Comparison of ENCODE assay signal across 8 cellular contexts in genomic region chr16:88737298-88738166, GRCh38. TPM values are rescaled to one million over a fixed set of nuclear protein-coding genes. Genes with fewer than 3 reads are reported as not detected.
DNase-seq lines count a peak whose midpoint lies in the region; ATAC-seq, FAIRE-seq and TF ChIP-seq lines count a peak whose summit lies in the region.

No MANE protein-coding gene starts in this region.

- FAIRE-seq in H1 (lab: Jason Lieb, UNC), result no peak

- CTCF ChIA-PET in H1 (lab: Charles Lee; ENCODE audit: partially characterized antibody), result interaction anchor here (0.5 to 10.0 kb wide), 46 partner anchors 14 to 636 kb away, joined by 3 to 251 read pairs (median 5); partner anchors contain the start of genes GALNS, PIEZO1 and TRAPPC2L

- H4K5ac ChIP-seq in H1 (ENCODE audit: insufficient read length, low read depth, low read length), result peak overlapping the region; percentile 15

- H3K4me2 ChIP-seq in H1 (ENCODE audit: insufficient read depth in 1 of 2, low read depth in 2 of 2, low read length in 2 of 2), result peak overlapping the region in 1 of 2 experiments; percentile 52; a peak in 2 of 4 replicates

- H4K91ac ChIP-seq in H1 (replicated peaks; ENCODE audit: insufficient read length, low read length), result peak overlapping the region; percentile 54

- peak; percentile 40 to 66; a peak in 3 of 4 replicates for TF ChIP-seq RAD21 in H1 (IDR thresholded peaks at IDR 0.05 in 1 of 2, conservative IDR thresholded peaks at IDR 0.05 in 1 of 2; ENCODE audit: low read depth in 2 of 2, low read length in 2 of 2)

- peak overlapping the region; percentile 69 for H3K4ac ChIP-seq in H1 (replicated peaks; ENCODE audit: insufficient read length, low read depth, low read length)

- H4K8ac ChIP-seq in H1 (ENCODE audit: extremely low read depth, insufficient read depth, low read length), result peak overlapping the region; percentile 91; the same call in 1 of the 2 replicates

- H3K36me3 ChIP-seq in H1 (ENCODE audit: control insufficient read depth in 2 of 4, insufficient read depth in 4 of 4, low read length in 3 of 4), result peaks cover 0 to 14% (median under 1%) of the 10 kb centered on the region in 4 experiments; a peak in 2 of 8 replicates

- TF ChIP-seq CTCF in H1 (IDR thresholded peaks at IDR 0.05; ENCODE audit: control extremely low read depth in 1 of 3, insufficient read depth in 1 of 3, low read depth in 1 of 3, low read length in 3 of 3), result peak; percentile 86 to 99 (median 91)

- H3K4me1 ChIP-seq in H1 (replicated peaks in 1 of 4; ENCODE audit: control insufficient read depth in 3 of 4, insufficient read depth in 4 of 4, low read length in 3 of 4), result peaks cover 0 to 5% (median 0%) of the 10 kb centered on the region in 4 experiments; a peak in 1 of 7 replicates

- H3K23me2 ChIP-seq in H1 (ENCODE audit: low read depth, low read length), result no peaks in the 10 kb centered on the region

- H3K18ac ChIP-seq in H1 (ENCODE audit: extremely low read depth, low read length), result no peak overlapping the region

- no peaks in the 10 kb centered on the region for H3K9me3 Mint-ChIP-seq in naive B cell
- no peaks in the 10 kb centered on the region for H3K9me3 Mint-ChIP-seq in stimulated activated memory B cell treated with anti-CD40 and anti-IgM and Interleukin-4, amounts not matched to agents 10 μg/mL and 1 μg/mL and 100 μg/mL, for 72 hours

- no peak overlapping the region for H3K14ac ChIP-seq in H1 (ENCODE audit: insufficient read length)

- WGBS in H1 (ENCODE audit: extremely low coverage in 1 of 2, insufficient coverage in 1 of 2, insufficient read length in 1 of 2, insufficient replicate concordance in 2 of 2, low coverage in 1 of 2, low lambda C conversion rate in 2 of 2, missing lambda C conversion rate in 1 of 2), 2 experiments, result 49% methylated on average over 47 of the region's 54 CpGs; no CpG with 5 or more reads in 1 of the 2 experiments

- no peak for TF ChIP-seq POLR2A in H1 (IDR thresholded peaks at IDR 0.05; ENCODE audit: control extremely low read depth in 1 of 2, low read depth in 2 of 2, low read length in 2 of 2)

- no peaks in the 10 kb centered on the region for H3K36me3 Mint-ChIP-seq in naive B cell
- H3K36me3 Mint-ChIP-seq in stimulated activated memory B cell treated with anti-CD40 and anti-IgM and Interleukin-4, amounts not matched to agents 10 μg/mL and 1 μg/mL and 100 μg/mL, for 72 hours, result peaks cover 5% of the 10 kb centered on the region

- H3K79me2 ChIP-seq in H1 (ENCODE audit: control insufficient read depth in 1 of 2, insufficient read depth in 2 of 2, low read length in 2 of 2), result no peaks in the 10 kb centered on the region

- H3K4me3 ChIP-seq in H1 (ENCODE audit: extremely low read depth in 1 of 4, insufficient read depth in 2 of 4, low read depth in 3 of 4, low read length in 4 of 4), result no peak overlapping the region

- H3K27me3 Mint-ChIP-seq in naive B cell, result no peaks in the 10 kb centered on the region
- no peaks in the 10 kb centered on the region for H3K27me3 Mint-ChIP-seq in stimulated activated memory B cell treated with anti-CD40 and anti-IgM and Interleukin-4, amounts not matched to agents 10 μg/mL and 1 μg/mL and 100 μg/mL, for 72 hours

- H3K4me3 Mint-ChIP-seq in naive B cell, result no peak overlapping the region
- H3K4me3 Mint-ChIP-seq in stimulated activated memory B cell treated with anti-CD40 and anti-IgM and Interleukin-4, amounts not matched to agents 10 μg/mL and 1 μg/mL and 100 μg/mL, for 72 hours, result no peak overlapping the region

- DNase-seq in Caki2 (ENCODE audit: low read depth) (peak; percentile 55), NCI-H774 (lab: John Stamatoyannopoulos, UW) (peak; percentile 9), H1 (ENCODE audit: low read depth in 1 of 2, low spot score in 2 of 2) (peak; percentile 29 to 88), naive B cell (peak; percentile 66), NCI-H2081 treated with DMSO at 0.1 percent for 48 hours (lab: John Stamatoyannopoulos, UW) (no peak)
- peak; percentile 39 to 56 (median 47) for DNase-seq in activated CD8-positive, alpha-beta memory T cell treated with anti-CD3 and anti-CD28 coated beads for 48 hours (ENCODE audit: low read depth in 2 of 3, low spot score in 2 of 3)

- POLR2A ChIA-PET in H1 (lab: Charles Lee; ENCODE audit: partially characterized antibody), result interaction anchor here (0.6 to 3.1 kb wide), 8 partner anchors 14 to 869 kb away, joined by 3 to 14 read pairs (median 4); partner anchors contain the start of genes GALNS and TRAPPC2L

- H4K20me1 ChIP-seq in H1 (replicated peaks in 1 of 2; ENCODE audit: control insufficient read depth in 1 of 2, insufficient read depth in 2 of 2, low read length in 2 of 2), result peaks cover 0 to 10% of the 10 kb centered on the region in 2 experiments

- peak overlapping the region; percentile 39; the same call in 1 of the 2 replicates for H2BK12ac ChIP-seq in H1 (ENCODE audit: low read depth, low read length)

- no peak overlapping the region for H2BK20ac ChIP-seq in H1 (ENCODE audit: low read length)

- no peak overlapping the region; the same call in 1 of the 2 replicates for H2AFZ ChIP-seq in H1 (ENCODE audit: low read length)

- no peak for TF ChIP-seq EP300 in H1 (IDR thresholded peaks at IDR 0.05; ENCODE audit: borderline replicate concordance in 1 of 2, low read depth in 2 of 2, low read length in 2 of 2)

- H3K23ac ChIP-seq in H1 (ENCODE audit: insufficient read length), result no peak overlapping the region

- ATAC-seq in GM21717 (IDR thresholded peaks at IDR 0.05; ENCODE audit: unreplicated experiment) (peak; percentile 53), naive B cell (ENCODE audit: low read depth in 2 of 2) (peak; percentile 96 to 97)
- peak; percentile 85 for ATAC-seq in stimulated activated memory B cell treated with anti-CD40 and anti-IgM and Interleukin-4, amounts not matched to agents 10 μg/mL and 1 μg/mL and 100 μg/mL, for 72 hours

- in situ Hi-C loops in Caki2 (cut with HindIII; ENCODE audit: low pct_unique_long_range_greater_than_20kb, low sequenced_read_pairs), result no loop called here

- no peak overlapping the region for H3K56ac ChIP-seq in H1 (replicated peaks; ENCODE audit: insufficient read length, low read depth, low read length)

- no peak overlapping the region for H2BK5ac ChIP-seq in H1 (ENCODE audit: low read depth, low read length)

- H3K27ac Mint-ChIP-seq in naive B cell, result peak overlapping the region in 1 of 6 donors; percentile 79
- no peak overlapping the region for H3K27ac Mint-ChIP-seq in stimulated activated memory B cell treated with anti-CD40 and anti-IgM and Interleukin-4, amounts not matched to agents 10 μg/mL and 1 μg/mL and 100 μg/mL, for 72 hours

- H3K79me1 ChIP-seq in H1 (ENCODE audit: low read depth, low read length), result no peaks in the 10 kb centered on the region

- H3K9ac ChIP-seq in H1 (replicated peaks in 1 of 4; ENCODE audit: extremely low read depth in 1 of 4, low read depth in 3 of 4, low read length in 3 of 4), result no peak overlapping the region; a peak in 2 of 7 replicates

- H3K27me3 ChIP-seq in H1 (replicated peaks in 1 of 4; ENCODE audit: control insufficient read depth in 3 of 4, extremely low read depth in 1 of 4, insufficient read depth in 3 of 4, low read length in 3 of 4), result no peaks in the 10 kb centered on the region

- H3K27ac ChIP-seq in H1 (ENCODE audit: low read depth, low read length), result no peak overlapping the region

- H3K4me1 Mint-ChIP-seq in naive B cell, result peaks cover 0 to 4% (median 0%) of the 10 kb centered on the region in 3 donors
- H3K4me1 Mint-ChIP-seq in stimulated activated memory B cell treated with anti-CD40 and anti-IgM and Interleukin-4, amounts not matched to agents 10 μg/mL and 1 μg/mL and 100 μg/mL, for 72 hours, result peaks cover 21% of the 10 kb centered on the region

- no peak overlapping the region for H2BK120ac ChIP-seq in H1 (replicated peaks; ENCODE audit: low read depth, low read length)

- no peaks in the 10 kb centered on the region for H3K9me3 ChIP-seq in H1 (ENCODE audit: insufficient read depth in 2 of 2, low read depth in 1 of 2, low read length in 1 of 2)

- H2BK15ac ChIP-seq in H1 (ENCODE audit: low read length), result peak overlapping the region; percentile 92; the same call in 1 of the 2 replicates

- H2AK5ac ChIP-seq in H1 (ENCODE audit: low read depth, low read length), result peak overlapping the region; percentile 34; the same call in 1 of the 2 replicates

RNA-seq across cellular contexts. Expression of gene CTU2, which starts 31.2 kb away (rescaled TPM):
- total RNA-seq in Caki2 (2014; rRNA removed; shearing (Covaris generic); ENCODE audit: low replicate concordance), result 26.9 and 36.2 TPM in 2 replicates
- 42.9 and 49.7 TPM in 2 replicates for total RNA-seq in H1 (2021; fragmentation: NEBNext Ultra II Directional; extraction: Animal tissue kit (Norgen Biotek cat#: 25700))
- polyA plus RNA-seq in H1 (2011; rRNA removed), result 32.7 and 45.4 TPM in 2 replicates
- 29.7 TPM for polyA plus RNA-seq in H1 (2011; cell fraction: cytosol; rRNA removed)
- 60.2 TPM for polyA plus RNA-seq in H1 (2011; cell fraction: nucleus; rRNA removed)
- polyA plus RNA-seq in H1 (2012, experiment 1 of 2), result 22.3 to 36.0 TPM (median 28.1 TPM) in 4 replicates
- 31.0 TPM for polyA plus RNA-seq in H1 (2012, experiment 2 of 2)
- polyA plus RNA-seq in H1 (2013, experiment 1 of 2), result 62.2 TPM
- polyA plus RNA-seq in H1 (2013, experiment 2 of 2), result 60.5 TPM
- 10.7 and 10.9 TPM in 2 replicates for polyA minus RNA-seq in H1 (2011; rRNA and poly(A)+ RNA removed)
- polyA minus RNA-seq in H1 (2011; cell fraction: cytosol; rRNA and poly(A)+ RNA removed), result 19.5 TPM
- 20.0 TPM for polyA minus RNA-seq in H1 (2011; cell fraction: nucleus; rRNA and poly(A)+ RNA removed)
- 10 to 100 TPM in 5 of 6 donors, 1 to 10 TPM in 1; 9.8 to 16.8 (median 13.1) TPM for polyA plus RNA-seq in naive B cell (ENCODE audit: low read depth in 6 of 6)

RNA-seq across cellular contexts. Expression of gene RNF166, which starts 31.3 kb away (rescaled TPM):
- total RNA-seq in Caki2 (2014; rRNA removed; shearing (Covaris generic); ENCODE audit: low replicate concordance), result 24.4 and 27.5 TPM in 2 replicates
- total RNA-seq in H1 (2021; fragmentation: NEBNext Ultra II Directional; extraction: Animal tissue kit (Norgen Biotek cat#: 25700)), result 28.7 and 31.2 TPM in 2 replicates
- polyA plus RNA-seq in H1 (2011; rRNA removed) (29.8 and 36.6 TPM in 2 replicates), naive B cell (ENCODE audit: low read depth in 6 of 6) (10 to 100 TPM; 28.0 to 42.5 (median 33.0) TPM)
- polyA plus RNA-seq in H1 (2011; cell fraction: cytosol; rRNA removed), result 33.3 TPM
- 86.5 TPM for polyA plus RNA-seq in H1 (2011; cell fraction: nucleus; rRNA removed)
- 11.9 to 24.8 TPM (median 22.4 TPM) in 4 replicates for polyA plus RNA-seq in H1 (2012, experiment 1 of 2)
- polyA plus RNA-seq in H1 (2012, experiment 2 of 2), result 21.8 TPM
- 24.2 TPM for polyA plus RNA-seq in H1 (2013, experiment 1 of 2)
- polyA plus RNA-seq in H1 (2013, experiment 2 of 2), result 22.1 TPM
- polyA minus RNA-seq in H1 (2011; rRNA and poly(A)+ RNA removed), result 11.7 and 12.3 TPM in 2 replicates
- polyA minus RNA-seq in H1 (2011; cell fraction: cytosol; rRNA and poly(A)+ RNA removed), result 23.6 TPM
- 24.6 TPM for polyA minus RNA-seq in H1 (2011; cell fraction: nucleus; rRNA and poly(A)+ RNA removed)

RNA-seq across cellular contexts. Expression of gene PIEZO1, which starts 47.5 kb away (rescaled TPM):
- 81.1 and 82.0 TPM in 2 replicates for total RNA-seq in Caki2 (2014; rRNA removed; shearing (Covaris generic); ENCODE audit: low replicate concordance)
- total RNA-seq in H1 (2021; fragmentation: NEBNext Ultra II Directional; extraction: Animal tissue kit (Norgen Biotek cat#: 25700)), result 63.6 and 67.5 TPM in 2 replicates
- polyA plus RNA-seq in H1 (2011; rRNA removed), result 42.3 and 62.6 TPM in 2 replicates
- 43.1 TPM for polyA plus RNA-seq in H1 (2011; cell fraction: cytosol; rRNA removed)
- 361 TPM for polyA plus RNA-seq in H1 (2011; cell fraction: nucleus; rRNA removed)
- polyA plus RNA-seq in H1 (2012, experiment 1 of 2), result 37.5 to 75.6 TPM (median 65.9 TPM) in 4 replicates
- polyA plus RNA-seq in H1 (2012, experiment 2 of 2), result 43.7 TPM
- 76.1 TPM for polyA plus RNA-seq in H1 (2013, experiment 1 of 2)
- 73.2 TPM for polyA plus RNA-seq in H1 (2013, experiment 2 of 2)
- 19.7 and 34.2 TPM in 2 replicates for polyA minus RNA-seq in H1 (2011; rRNA and poly(A)+ RNA removed)
- polyA minus RNA-seq in H1 (2011; cell fraction: cytosol; rRNA and poly(A)+ RNA removed), result 33.0 TPM
- polyA minus RNA-seq in H1 (2011; cell fraction: nucleus; rRNA and poly(A)+ RNA removed), result 63.0 TPM
- 10 to 100 TPM in 2 of 6 donors, 1 to 10 TPM in 4; 4.0 to 17.2 (median 6.2) TPM for polyA plus RNA-seq in naive B cell (ENCODE audit: low read depth in 6 of 6)

RNA-seq across cellular contexts. Expression of gene SNAI3, which starts 51.2 kb away (rescaled TPM):
- 0.88 TPM in 1 of 2 replicates, not detected in the other for total RNA-seq in Caki2 (2014; rRNA removed; shearing (Covaris generic); ENCODE audit: low replicate concordance)
- total RNA-seq in H1 (2021; fragmentation: NEBNext Ultra II Directional; extraction: Animal tissue kit (Norgen Biotek cat#: 25700)), result 8.5 and 8.7 TPM in 2 replicates
- polyA plus RNA-seq in H1 (2011; rRNA removed) (13.3 and 15.8 TPM in 2 replicates), naive B cell (ENCODE audit: low read depth in 6 of 6) (1 to 10 TPM; 1.4 to 9.0 (median 5.9) TPM)
- polyA plus RNA-seq in H1 (2011; cell fraction: cytosol; rRNA removed), result 9.4 TPM
- 11.3 TPM for polyA plus RNA-seq in H1 (2011; cell fraction: nucleus; rRNA removed)
- polyA plus RNA-seq in H1 (2012, experiment 1 of 2), result 5.5 to 8.7 TPM (median 8.3 TPM) in 4 replicates
- polyA plus RNA-seq in H1 (2012, experiment 2 of 2), result 9.6 TPM
- polyA plus RNA-seq in H1 (2013, experiment 1 of 2), result 9.0 TPM
- polyA plus RNA-seq in H1 (2013, experiment 2 of 2), result 9.0 TPM
- 4.3 and 5.2 TPM in 2 replicates for polyA minus RNA-seq in H1 (2011; rRNA and poly(A)+ RNA removed)
- polyA minus RNA-seq in H1 (2011; cell fraction: cytosol; rRNA and poly(A)+ RNA removed), result 7.3 TPM
- polyA minus RNA-seq in H1 (2011; cell fraction: nucleus; rRNA and poly(A)+ RNA removed), result 4.7 TPM
